ENCODE assay signal across 11 cellular contexts in genomic region chr10:11272915-11273389, GRCh38.
DNase-seq lines count a peak whose midpoint lies in the region; ATAC-seq and TF ChIP-seq lines count a peak whose summit lies in the region.
"Had no signal": no experiment of that assay in that cellular context is flagged by ENCODE, and none has a peak within 500 bp of the region (broad histone marks: within the 10 kb centered on the region; RNA-seq: fewer than 3 reads in every experiment).

No MANE protein-coding gene starts in this region.

- H3K27ac Mint-ChIP-seq in T-helper 17 cell (peak overlapping the region; percentile 92), osteocyte (ENCODE audit: unreplicated experiment) (no peak overlapping the region)

- H3K4me1 Mint-ChIP-seq in T-helper 17 cell (peaks cover 33% of the 10 kb centered on the region), osteocyte (ENCODE audit: unreplicated experiment) (peaks cover 6% of the 10 kb centered on the region)

- peak; percentile 32 for DNase-seq in activated T-cell treated with anti-CD3 and anti-CD28 coated beads for 24 hours (ENCODE audit: low read depth)
- no peak for DNase-seq in activated T-cell treated with anti-CD3 and anti-CD28 coated beads for 4 hours
- no peak for DNase-seq in T-helper 17 cell
- peak; percentile 27 to 33 for DNase-seq in stimulated activated CD8-positive, alpha-beta memory T cell treated with anti-CD3 and anti-CD28 coated beads, Interleukin-15, amount 100 ng/mL, for 48 hours (ENCODE audit: low read depth in 2 of 2)
- no peak for DNase-seq in retina
- DNase-seq in iPS-NIHi11 (ENCODE audit: low spot score) = no peak
- no peak for DNase-seq in osteocyte (ENCODE audit: extremely low spot score, unreplicated experiment)
- DNase-seq: brain microvascular endothelial cell; naive thymus-derived CD8-positive, alpha-beta T cell; NCI-H446 treated with DMSO at 0.1 percent for 48 hours had no signal

- ATAC-seq in HG02623 (IDR thresholded peaks at IDR 0.05; ENCODE audit: unreplicated experiment) = peak; percentile 63
- ATAC-seq in T-helper 17 cell = no peak
- ATAC-seq: naive thymus-derived CD8-positive, alpha-beta T cell had no signal

- H3K9me3 Mint-ChIP-seq in osteocyte (ENCODE audit: unreplicated experiment) = no peaks in the 10 kb centered on the region
- H3K9me3 Mint-ChIP-seq: naive thymus-derived CD8-positive, alpha-beta T cell had no signal

- TF ChIP-seq CTCF in osteocyte (IDR thresholded peaks at IDR 0.05) = no peak

- peaks cover 13% of the 10 kb centered on the region for H3K36me3 Mint-ChIP-seq in T-helper 17 cell (ENCODE audit: low read depth)
- peaks cover 8% of the 10 kb centered on the region for H3K36me3 Mint-ChIP-seq in osteocyte (ENCODE audit: unreplicated experiment)

- H3K4me3 Mint-ChIP-seq in T-helper 17 cell = no peak overlapping the region
- no peak overlapping the region for H3K4me3 Mint-ChIP-seq in osteocyte (ENCODE audit: unreplicated experiment)

- H3K27me3 Mint-ChIP-seq in T-helper 17 cell (no peaks in the 10 kb centered on the region), osteocyte (ENCODE audit: unreplicated experiment) (no peaks in the 10 kb centered on the region)
- H3K27me3 Mint-ChIP-seq: naive thymus-derived CD8-positive, alpha-beta T cell had no signal

- no peaks in the 10 kb centered on the region for H3K9me3 ChIP-seq in T-helper 17 cell (ENCODE audit: control insufficient read depth, low read length, poor library complexity, severe bottlenecking)

Comparison
In these comparisons a context has a peak if more than half of its experiments do, and no peak if none do; other contexts are left out.
1. DNase-seq: peak in activated T-cell treated with anti-CD3 and anti-CD28 coated beads for 24 hours (single experiment) and stimulated activated CD8-positive, alpha-beta memory T cell treated with anti-CD3 and anti-CD28 coated beads, Interleukin-15, amount 100 ng/mL, for 48 hours (2 of 2); none in activated T-cell treated with anti-CD3 and anti-CD28 coated beads for 4 hours (single experiment), T-helper 17 cell (0 of 3), retina (single experiment), iPS-NIHi11 (single experiment) and osteocyte (single experiment).